13 cellular contexts compared by ENCODE assay signal in the genomic region with DNA sequence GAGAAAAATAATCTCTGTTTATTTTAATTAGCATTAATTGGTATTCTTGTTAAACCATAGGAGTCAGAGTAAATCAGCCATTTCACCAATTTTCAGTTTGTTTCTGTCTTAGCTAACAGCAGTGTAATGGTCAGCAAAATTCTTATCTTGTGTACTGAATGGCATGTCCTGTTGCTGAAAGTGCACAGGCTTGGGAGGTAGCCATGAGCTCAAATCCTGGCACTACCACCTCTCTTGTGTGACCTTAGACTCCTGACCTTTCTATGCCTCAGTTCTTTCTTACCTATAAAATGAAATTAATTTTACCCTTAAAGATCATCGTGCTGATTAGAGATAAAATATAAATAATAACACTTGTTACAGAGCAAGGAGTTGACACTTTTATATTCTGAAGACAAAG. TPM values are rescaled to one million over a fixed set of nuclear protein-coding genes. Genes with fewer than 3 reads are reported as not detected.
A peak's percentile ranks its signal among the peaks of the same experiment; 100 is the strongest.
DNase-seq lines count a peak whose midpoint lies in the region; ATAC-seq and TF ChIP-seq lines count a peak whose summit lies in the region.
"Had no signal": no experiment of that assay in that cellular context is flagged by ENCODE, and none has a peak within 500 bp of the region (broad histone marks: within the 10 kb centered on the region; RNA-seq: fewer than 3 reads in every experiment).

No MANE protein-coding gene starts in this region.

- H3K27ac Mint-ChIP-seq in type B pancreatic cell = no peak overlapping the region

- peaks cover 0 to 21% (median 9%) of the 10 kb centered on the region in 3 donors for H3K4me1 ChIP-seq in esophagus squamous epithelium
- H3K4me1 ChIP-seq in right atrium auricular region = peaks cover 0 to 66% of the 10 kb centered on the region in 2 donors
- H3K4me1 ChIP-seq in psoas muscle = peaks cover 33% of the 10 kb centered on the region

- peak in 2 of 4 donors; percentile 69 to 72 for ATAC-seq in psoas muscle

- H3K4me3 ChIP-seq in esophagus squamous epithelium = no peak overlapping the region
- H3K4me3 ChIP-seq in right atrium auricular region = no peak overlapping the region
- H3K4me3 ChIP-seq in psoas muscle = no peak overlapping the region
- no peak overlapping the region for H3K4me3 ChIP-seq in WERI-Rb-1 (ENCODE audit: low read depth, low read length)

- peaks cover 7% of the 10 kb centered on the region for H3K9me3 Mint-ChIP-seq in type B pancreatic cell

- H3K36me3 ChIP-seq in esophagus squamous epithelium = peaks cover 0 to 98% (median 5%) of the 10 kb centered on the region in 3 donors
- peaks cover 18% of the 10 kb centered on the region for H3K36me3 ChIP-seq in right atrium auricular region
- H3K36me3 ChIP-seq in psoas muscle (ENCODE audit: insufficient read depth in 1 of 2, low read depth in 1 of 2) = peaks cover 8 to 83% of the 10 kb centered on the region in 2 donors
- peaks cover 39% of the 10 kb centered on the region for H3K36me3 ChIP-seq in WERI-Rb-1

- H3K27ac ChIP-seq in esophagus squamous epithelium (peak overlapping the region in 3 of 4 donors; percentile 39 to 63 (median 61)), right atrium auricular region (peak overlapping the region; percentile 70 to 77), psoas muscle (peak overlapping the region; percentile 74), WERI-Rb-1 (no peak overlapping the region)
- H3K27ac ChIP-seq: KMS-11 had no signal

- H3K36me3 Mint-ChIP-seq in type B pancreatic cell = peaks cover 37% of the 10 kb centered on the region

- intact Hi-C loops in esophagus squamous epithelium (cut with DNase I) (loop anchor here (10.0 kb wide), 1 partner anchor 186 kb away; no protein-coding TSS in a partner anchor), psoas muscle (cut with DNase I) (no loop called here)

- H3K4me1 Mint-ChIP-seq in type B pancreatic cell (ENCODE audit: unreplicated experiment) = no peaks in the 10 kb centered on the region

- H3K27me3 ChIP-seq in esophagus squamous epithelium = no peaks in the 10 kb centered on the region
- H3K27me3 ChIP-seq in right atrium auricular region = no peaks in the 10 kb centered on the region
- no peaks in the 10 kb centered on the region for H3K27me3 ChIP-seq in psoas muscle (ENCODE audit: insufficient read depth in 3 of 3, low read length in 2 of 3)
- no peaks in the 10 kb centered on the region for H3K27me3 ChIP-seq in WERI-Rb-1 (ENCODE audit: insufficient read depth, low read depth, severe bottlenecking)
- H3K27me3 ChIP-seq: BLaER1 treated with 17β-estradiol and CSF1 and Interleukin-3, amounts not matched to agents 10 nM and 100 nM had no signal

- H3K9me3 ChIP-seq in esophagus squamous epithelium = no peaks in the 10 kb centered on the region
- H3K9me3 ChIP-seq in right atrium auricular region = no peaks in the 10 kb centered on the region
- no peaks in the 10 kb centered on the region for H3K9me3 ChIP-seq in psoas muscle
- peaks cover 3% of the 10 kb centered on the region for H3K9me3 ChIP-seq in WERI-Rb-1 (ENCODE audit: severe bottlenecking)

- 75 to 89% methylated on average over 1 of the region's 1 CpG for WGBS in esophagus squamous epithelium, 2 donors
- WGBS in psoas muscle, 3 donors = 59 to 93% (median 67%) methylated on average over 1 of the region's 1 CpG

- DNase-seq in esophagus squamous epithelium (lab: John Stamatoyannopoulos, UW) (no peak), right atrium auricular region (ENCODE audit: low spot score) (no peak), psoas muscle (no peak), WERI-Rb-1 (no peak), GDM1 (lab: John Stamatoyannopoulos, UW) (no peak), type B pancreatic cell (ENCODE audit: extremely low spot score, unreplicated experiment) (no peak)
- DNase-seq in activated naive CD4-positive, alpha-beta T cell (lab: John Stamatoyannopoulos, UW) = no peak
- DNase-seq: DMS153, H7, NCI-H187 treated with DMSO at 0.1 percent for 48 hours, NCI-H446 had no signal

- H3K4me3 Mint-ChIP-seq in type B pancreatic cell = no peak overlapping the region

- TF ChIP-seq CTCF in esophagus squamous epithelium (IDR thresholded peaks at IDR 0.05) (no peak), right atrium auricular region (IDR thresholded peaks at IDR 0.05) (no peak), psoas muscle (IDR thresholded peaks at IDR 0.05) (no peak), WERI-Rb-1 (IDR thresholded peaks at IDR 0.05; ENCODE audit: low read depth, low read length) (no peak), type B pancreatic cell (conservative IDR thresholded peaks at IDR 0.05) (no peak)

- no peaks in the 10 kb centered on the region for H3K27me3 Mint-ChIP-seq in type B pancreatic cell

- TF ChIP-seq POLR2A in esophagus squamous epithelium (IDR thresholded peaks at IDR 0.05) = no peak

RNA-seq across cellular contexts. Expression of a gene that starts 35.8 kb away (rescaled TPM):
- total RNA-seq in esophagus squamous epithelium (10 to 100 TPM; 15.7 to 33.4 (median 26.1) TPM), right atrium auricular region (10 to 100 TPM; 36.0 to 37.8 TPM), psoas muscle (10 to 100 TPM; 32.5 to 37.7 (median 35.6) TPM), type B pancreatic cell (ENCODE audit: low replicate concordance) (29.5 and 41.0 TPM in 2 replicates)
- polyA plus RNA-seq in psoas muscle = 10 to 100 TPM; 26.5 to 30.3 (median 29.1) TPM

RNA-seq across cellular contexts. Expression of a gene that starts 36.2 kb away (rescaled TPM):
- total RNA-seq in esophagus squamous epithelium = 10 to 100 TPM in 1 of 4 donors, 1 to 10 TPM in 3; 5.5 to 13.9 (median 7.7) TPM
- total RNA-seq in right atrium auricular region = 10 to 100 TPM; 10.3 TPM
- 10 to 100 TPM; 11.3 to 22.9 (median 16.3) TPM for total RNA-seq in psoas muscle
- polyA plus RNA-seq in psoas muscle = 10 to 100 TPM in 1 of 3 donors, 1 to 10 TPM in 2; 2.5 to 12.3 (median 3.6) TPM
- total RNA-seq in type B pancreatic cell (ENCODE audit: low replicate concordance) = 27.5 and 29.2 TPM in 2 replicates
